23 cellular contexts compared by ENCODE assay signal in the genomic region with DNA sequence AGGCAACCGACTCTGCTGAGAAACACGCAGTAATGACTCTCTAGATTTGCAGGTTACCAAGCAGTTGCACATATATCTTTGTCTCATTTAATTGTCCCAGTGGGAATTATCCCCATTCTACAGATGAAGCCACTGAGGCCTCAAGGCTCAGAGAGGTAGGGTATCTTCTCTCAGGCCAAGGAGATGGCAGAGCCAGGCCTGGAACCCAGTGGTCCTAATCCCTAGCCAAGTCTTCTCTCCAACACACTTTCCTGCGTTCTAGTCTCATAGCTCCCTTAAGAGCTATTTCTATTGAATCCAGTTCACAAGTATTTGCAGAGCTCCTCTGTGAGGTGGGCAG.
DNase-seq lines count a peak whose midpoint lies in the region; ATAC-seq, FAIRE-seq and TF ChIP-seq lines count a peak whose summit lies in the region.
"Had no signal": no experiment of that assay in that cellular context is flagged by ENCODE, and none has a peak within 500 bp of the region (broad histone marks: within the 10 kb centered on the region; RNA-seq: fewer than 3 reads in every experiment).

No MANE protein-coding gene starts in this region.

- no peaks in the 10 kb centered on the region for H3K27me3 ChIP-seq in astrocyte (ENCODE audit: insufficient read depth, low read length)
- H3K27me3 ChIP-seq: esophagus muscularis mucosa, upper lobe of right lung had no signal

- CTCF ChIA-PET in HEK293 (lab: Yijun Ruan, JAX): no interaction called here

- H3K27ac ChIP-seq in HEK293 (ENCODE audit: extremely low read depth, low read depth, low read length) (peak overlapping the region; percentile 22; the same call in 1 of the 2 replicates), astrocyte (ENCODE audit: low read depth, low read length) (no peak overlapping the region)
- H3K27ac ChIP-seq: C4-2B, esophagus muscularis mucosa, heart right ventricle, RWPE1, upper lobe of right lung had no signal

- DNase-seq in NCI-H2227 (lab: John Stamatoyannopoulos, UW; ENCODE audit: unreplicated experiment): peak; percentile 44
- no peak for DNase-seq in NCI-H2227 treated with DMSO at 0.1 percent for 48 hours (lab: John Stamatoyannopoulos, UW)
- no peak for DNase-seq in astrocyte (ENCODE audit: low read depth)
- no peak for DNase-seq in nephron progenitor cell
- no peak for DNase-seq in NK-92 treated with Interleukin-12 subunit alpha and Interleukin-12 subunit beta, amount 100 ng/mL, for 24 hours (lab: John Stamatoyannopoulos, UW)
- no peak for DNase-seq in NCI-H2171 treated with DMSO at 0.1 percent for 48 hours (lab: John Stamatoyannopoulos, UW)
- DNase-seq: 8988T; activated CD4-positive, CD25-positive, alpha-beta regulatory T cell treated with anti-CD3 and anti-CD28 coated beads, Interleukin-2, amount 50 U/mL, for 72 hours; caudate nucleus; EL; foreskin fibroblast; heart right ventricle; upper lobe of right lung had no signal

- H3K4me1 Mint-ChIP-seq in astrocyte (ENCODE audit: low read depth, unreplicated experiment): no peaks in the 10 kb centered on the region
- H3K4me1 Mint-ChIP-seq in nephron progenitor cell: peaks cover 18% of the 10 kb centered on the region

- H3K9ac ChIP-seq in astrocyte (ENCODE audit: low read length): no peak overlapping the region

- POLR2A ChIA-PET in HEK293 (lab: Yijun Ruan, JAX): no interaction called here

- peak overlapping the region; percentile 73 for H3K27ac Mint-ChIP-seq in astrocyte (ENCODE audit: unreplicated experiment)
- peak overlapping the region; percentile 54 for H3K27ac Mint-ChIP-seq in nephron progenitor cell
- H3K27ac Mint-ChIP-seq: GM23338 had no signal

- H3K36me3 ChIP-seq in HEK293 (ENCODE audit: control insufficient read depth in 2 of 2, insufficient read depth in 1 of 2, low read length in 2 of 2) (no peaks in the 10 kb centered on the region), astrocyte (ENCODE audit: insufficient read depth, low read length) (no peaks in the 10 kb centered on the region)
- H3K36me3 ChIP-seq: esophagus muscularis mucosa, heart right ventricle, upper lobe of right lung had no signal

- no peaks in the 10 kb centered on the region for H3K79me2 ChIP-seq in astrocyte (ENCODE audit: insufficient read depth, low read length)

- no peak for ATAC-seq in GM19395 (IDR thresholded peaks at IDR 0.05; ENCODE audit: unreplicated experiment)
- ATAC-seq: GM23338, heart right ventricle had no signal

- no peak overlapping the region for H3K4me3 Mint-ChIP-seq in astrocyte (ENCODE audit: unreplicated experiment)
- no peak overlapping the region for H3K4me3 Mint-ChIP-seq in nephron progenitor cell
- H3K4me3 Mint-ChIP-seq: GM23338, nephron had no signal

- no peak for FAIRE-seq in astrocyte (lab: Jason Lieb, UNC)
- FAIRE-seq: GM19239 had no signal

- peaks cover 4% of the 10 kb centered on the region for H3K27me3 Mint-ChIP-seq in astrocyte (ENCODE audit: low read depth, unreplicated experiment)
- H3K27me3 Mint-ChIP-seq in nephron progenitor cell (ENCODE audit: low read depth, poor library complexity): peaks cover 26% of the 10 kb centered on the region

- peaks cover 9% of the 10 kb centered on the region for H3K4me1 ChIP-seq in HEK293 (ENCODE audit: control insufficient read depth, insufficient read depth, low read length)
- H3K4me1 ChIP-seq in astrocyte (ENCODE audit: insufficient read depth, low read length): no peaks in the 10 kb centered on the region
- H3K4me1 ChIP-seq: upper lobe of right lung had no signal

- H2AFZ ChIP-seq in astrocyte (ENCODE audit: low read depth, low read length): no peak overlapping the region
- H2AFZ ChIP-seq: GM23338 had no signal

- TF ChIP-seq CTCF in HEK293 (tag by site-specific recombination; IDR thresholded peaks at IDR 0.05) (no peak), astrocyte (IDR thresholded peaks at IDR 0.05; ENCODE audit: insufficient read depth, low read depth, low read length) (no peak), nephron progenitor cell (IDR thresholded peaks at IDR 0.05) (no peak)

- H3K36me3 Mint-ChIP-seq in astrocyte (ENCODE audit: low read depth, unreplicated experiment) (no peaks in the 10 kb centered on the region), nephron progenitor cell (ENCODE audit: low read depth) (no peaks in the 10 kb centered on the region)
- H3K36me3 Mint-ChIP-seq: IgD-negative memory B cell had no signal

- no peak overlapping the region for H3K4me2 ChIP-seq in astrocyte (ENCODE audit: low read length)

- H4K20me1 ChIP-seq in astrocyte (ENCODE audit: insufficient read depth, low read length): no peaks in the 10 kb centered on the region

- no peaks in the 10 kb centered on the region for H3K9me3 ChIP-seq in HEK293 (ENCODE audit: control insufficient read depth, insufficient read depth, low read depth, low read length)
- no peaks in the 10 kb centered on the region for H3K9me3 ChIP-seq in astrocyte (ENCODE audit: insufficient read depth, low read depth, low read length)
- H3K9me3 ChIP-seq: upper lobe of right lung had no signal

- H3K9me3 Mint-ChIP-seq in astrocyte (ENCODE audit: unreplicated experiment): no peaks in the 10 kb centered on the region
- H3K9me3 Mint-ChIP-seq in nephron progenitor cell: peaks cover 36% of the 10 kb centered on the region

- H3K4me3 ChIP-seq in HEK293 (ENCODE audit: low read depth, low read length) (no peak overlapping the region), astrocyte (ENCODE audit: insufficient read depth, low read depth, low read length) (no peak overlapping the region)
- H3K4me3 ChIP-seq: esophagus muscularis mucosa, GM23338, heart right ventricle, lung, upper lobe of right lung had no signal

TF ChIP-seq in HEK293, 187 proteins besides CTCF, POLR2A, EP300 and RAD21:
- no peak for TF ChIP-seq ZNF350 (tag by site-specific recombination; IDR thresholded peaks at IDR 0.05)
- TF ChIP-seq ZNF664 (tag by site-specific recombination; IDR thresholded peaks at IDR 0.05): peak; percentile 40; the same call in 1 of the 2 replicates
- TF ChIP-seq YY2 (tag by site-specific recombination; IDR thresholded peaks at IDR 0.05): no peak
- TF ChIP-seq, protein P1, sequence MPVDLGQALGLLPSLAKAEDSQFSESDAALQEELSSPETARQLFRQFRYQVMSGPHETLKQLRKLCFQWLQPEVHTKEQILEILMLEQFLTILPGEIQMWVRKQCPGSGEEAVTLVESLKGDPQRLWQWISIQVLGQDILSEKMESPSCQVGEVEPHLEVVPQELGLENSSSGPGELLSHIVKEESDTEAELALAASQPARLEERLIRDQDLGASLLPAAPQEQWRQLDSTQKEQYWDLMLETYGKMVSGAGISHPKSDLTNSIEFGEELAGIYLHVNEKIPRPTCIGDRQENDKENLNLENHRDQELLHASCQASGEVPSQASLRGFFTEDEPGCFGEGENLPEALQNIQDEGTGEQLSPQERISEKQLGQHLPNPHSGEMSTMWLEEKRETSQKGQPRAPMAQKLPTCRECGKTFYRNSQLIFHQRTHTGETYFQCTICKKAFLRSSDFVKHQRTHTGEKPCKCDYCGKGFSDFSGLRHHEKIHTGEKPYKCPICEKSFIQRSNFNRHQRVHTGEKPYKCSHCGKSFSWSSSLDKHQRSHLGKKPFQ (tag by site-specific recombination; IDR thresholded peaks at IDR 0.05): no peak
TF ChIP-seq in HEK293: peak in this region for 1.
